12 cellular contexts compared by ENCODE assay signal in the genomic region with DNA sequence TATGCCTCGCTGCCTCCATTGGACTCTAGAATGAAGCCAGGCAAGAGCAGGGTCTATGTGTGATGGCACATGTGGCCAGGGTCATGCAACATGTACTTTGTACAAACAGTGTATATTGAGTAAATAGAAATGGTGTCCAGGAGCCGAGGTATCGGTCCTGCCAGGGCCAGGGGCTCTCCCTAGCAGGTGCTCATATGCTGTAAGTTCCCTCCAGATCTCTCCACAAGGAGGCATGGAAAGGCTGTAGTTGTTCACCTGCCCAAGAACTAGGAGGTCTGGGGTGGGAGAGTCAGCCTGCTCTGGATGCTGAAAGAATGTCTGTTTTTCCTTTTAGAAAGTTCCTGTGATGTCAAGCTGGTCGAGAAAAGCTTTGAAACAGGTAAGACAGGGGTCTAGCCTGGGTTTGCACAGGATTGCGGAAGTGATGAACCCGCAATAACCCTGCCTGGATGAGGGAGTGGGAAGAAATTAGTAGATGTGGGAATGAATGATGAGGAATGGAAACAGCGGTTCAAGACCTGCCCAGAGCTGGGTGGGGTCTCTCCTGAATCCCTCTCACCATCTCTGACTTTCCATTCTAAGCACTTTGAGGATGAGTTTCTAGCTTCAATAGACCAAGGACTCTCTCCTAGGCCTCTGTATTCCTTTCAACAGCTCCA. TPM values are rescaled to one million over a fixed set of nuclear protein-coding genes. Genes with fewer than 3 reads are reported as not detected.
DNase-seq lines count a peak whose midpoint lies in the region; ATAC-seq, FAIRE-seq and TF ChIP-seq lines count a peak whose summit lies in the region.
"Had no signal": no experiment of that assay in that cellular context is flagged by ENCODE, and none has a peak within 500 bp of the region (broad histone marks: within the 10 kb centered on the region; RNA-seq: fewer than 3 reads in every experiment).

No MANE protein-coding gene starts in this region.

- H3K9ac ChIP-seq in mesenchymal stem cell (ENCODE audit: low read length): no peak overlapping the region

- no peak overlapping the region for H2BK120ac ChIP-seq in mesenchymal stem cell (ENCODE audit: low read depth, low read length)

- CTCF ChIA-PET in activated CD8-positive, alpha-beta T cell treated with anti-CD3 and anti-CD28 coated beads for 36 hours (lab: Charles Lee): interaction anchor here (0.9 to 9.3 kb wide), 9 partner anchors 9 to 47 kb away, joined by 3 to 72 read pairs (median 10); no protein-coding TSS in a partner anchor

- FAIRE-seq in H54 (lab: Jason Lieb, UNC): no peak
- FAIRE-seq: endometrium, RCC 7860 had no signal

- no peak overlapping the region for H2AFZ ChIP-seq in mesenchymal stem cell (ENCODE audit: low read depth, low read length)

- intact Hi-C loops in activated CD8-positive, alpha-beta T cell treated with anti-CD3 and anti-CD28 coated beads for 36 hours (cut with micrococcal nuclease): loop anchor here (5.0 to 10.0 kb wide), 2 partner anchors 557 to 1285 kb away; a partner anchor contains a TSS
- intact Hi-C loops in upper lobe of right lung (cut with DNase I): no loop called here

- H3K14ac ChIP-seq in mesenchymal stem cell (ENCODE audit: low read length in 2 of 2): no peak overlapping the region

- H3K4ac ChIP-seq in mesenchymal stem cell (ENCODE audit: low read depth in 1 of 2, low read length in 2 of 2): peak overlapping the region; percentile 17 to 68

- peak overlapping the region; percentile 6 for H2AK5ac ChIP-seq in mesenchymal stem cell (ENCODE audit: low read length, severe bottlenecking)

- H3K27ac Mint-ChIP-seq in activated naive CD4-positive, alpha-beta T cell treated with anti-CD3 and anti-CD28 coated beads, Interleukin-2, amount 50 U/mL, for 24 hours: peak overlapping the region; percentile 99
- peak overlapping the region; percentile 94 for H3K27ac Mint-ChIP-seq in activated CD8-positive, alpha-beta T cell treated with anti-CD3 and anti-CD28 coated beads for 36 hours

- no peak for TF ChIP-seq POLR2A in H54 (IDR thresholded peaks at IDR 0.05; ENCODE audit: low read depth, low read length)

- no peak for TF ChIP-seq CTCF in activated CD8-positive, alpha-beta T cell treated with anti-CD3 and anti-CD28 coated beads for 36 hours (IDR thresholded peaks at IDR 0.05)
- TF ChIP-seq CTCF in upper lobe of right lung (IDR thresholded peaks at IDR 0.05) (no peak), foreskin fibroblast (IDR thresholded peaks at IDR 0.05; ENCODE audit: low read depth, low read length) (no peak)

- no peaks in the 10 kb centered on the region for H3K79me1 ChIP-seq in mesenchymal stem cell (replicated peaks; ENCODE audit: low read length, poor library complexity, severe bottlenecking)

- H3K9me3 ChIP-seq in mesenchymal stem cell (ENCODE audit: control insufficient read depth, low read length) (no peaks in the 10 kb centered on the region), upper lobe of right lung (no peaks in the 10 kb centered on the region)

- no peak overlapping the region for H3K4me2 ChIP-seq in mesenchymal stem cell (ENCODE audit: low read length, poor library complexity, severe bottlenecking)

- H3K18ac ChIP-seq in mesenchymal stem cell (ENCODE audit: low read depth in 1 of 2, low read length in 2 of 2): peak overlapping the region in 1 of 2 experiments; percentile 32

- WGBS in mesenchymal stem cell: 95% methylated on average over 7 of the region's 7 CpGs

- no peak for DNase-seq in activated naive CD4-positive, alpha-beta T cell treated with anti-CD3 and anti-CD28 coated beads, Interleukin-2, amount 50 U/mL, for 16 hours
- DNase-seq in activated CD8-positive, alpha-beta T cell treated with anti-CD3 and anti-CD28 coated beads for 36 hours: peak; percentile 43
- no peak for DNase-seq in mesenchymal stem cell
- DNase-seq in upper lobe of right lung: no peak
- DNase-seq in H54 (ENCODE audit: insufficient read length, low spot score): no peak
- no peak for DNase-seq in foreskin fibroblast
- DNase-seq in NCI-H2081 (lab: John Stamatoyannopoulos, UW): no peak
- DNase-seq: anterior cingulate cortex, GF-D8 had no signal

- H3K27me3 Mint-ChIP-seq in activated naive CD4-positive, alpha-beta T cell treated with anti-CD3 and anti-CD28 coated beads, Interleukin-2, amount 50 U/mL, for 24 hours: no peaks in the 10 kb centered on the region
- no peaks in the 10 kb centered on the region for H3K27me3 Mint-ChIP-seq in activated CD8-positive, alpha-beta T cell treated with anti-CD3 and anti-CD28 coated beads for 36 hours

- H3K4me1 ChIP-seq in mesenchymal stem cell (ENCODE audit: control insufficient read depth, insufficient read depth, low read depth, low read length) (peaks cover 37% of the 10 kb centered on the region), upper lobe of right lung (peaks cover 25% of the 10 kb centered on the region)

- H3K27ac ChIP-seq in mesenchymal stem cell (ENCODE audit: low read length, poor library complexity, severe bottlenecking) (no peak overlapping the region), upper lobe of right lung (peak overlapping the region; percentile 24)

- no peak overlapping the region for H2BK15ac ChIP-seq in mesenchymal stem cell (ENCODE audit: low read depth, poor library complexity, severe bottlenecking)

- no peaks in the 10 kb centered on the region for H3K9me3 Mint-ChIP-seq in activated naive CD4-positive, alpha-beta T cell treated with anti-CD3 and anti-CD28 coated beads, Interleukin-2, amount 50 U/mL, for 24 hours
- H3K9me3 Mint-ChIP-seq in activated CD8-positive, alpha-beta T cell treated with anti-CD3 and anti-CD28 coated beads for 36 hours: no peaks in the 10 kb centered on the region

- no peak for ATAC-seq in activated CD8-positive, alpha-beta T cell treated with anti-CD3 and anti-CD28 coated beads for 36 hours
- no peak for ATAC-seq in upper lobe of right lung

- POLR2A ChIA-PET in activated CD8-positive, alpha-beta T cell treated with anti-CD3 and anti-CD28 coated beads for 36 hours (lab: Charles Lee): interaction anchor here (0.5 to 14.7 kb wide), 12 partner anchors 9 to 1115 kb away, joined by 3 to 575 read pairs (median 5); a partner anchor contains a TSS

- H3K36me3 ChIP-seq in mesenchymal stem cell (ENCODE audit: control insufficient read depth in 1 of 2, insufficient read depth in 2 of 2, low read depth in 1 of 2, low read length in 2 of 2) (no peaks in the 10 kb centered on the region), upper lobe of right lung (no peaks in the 10 kb centered on the region)

- peak overlapping the region; percentile 90 for H3K4me3 Mint-ChIP-seq in activated naive CD4-positive, alpha-beta T cell treated with anti-CD3 and anti-CD28 coated beads, Interleukin-2, amount 50 U/mL, for 24 hours
- H3K4me3 Mint-ChIP-seq in activated CD8-positive, alpha-beta T cell treated with anti-CD3 and anti-CD28 coated beads for 36 hours: peak overlapping the region; percentile 79

- H4K91ac ChIP-seq in mesenchymal stem cell (ENCODE audit: low read length): no peak overlapping the region

- no peak overlapping the region for H3K23ac ChIP-seq in mesenchymal stem cell (ENCODE audit: low read length in 2 of 2)

- peaks cover 98% of the 10 kb centered on the region for H3K4me1 Mint-ChIP-seq in activated naive CD4-positive, alpha-beta T cell treated with anti-CD3 and anti-CD28 coated beads, Interleukin-2, amount 50 U/mL, for 24 hours
- peaks cover 92% of the 10 kb centered on the region for H3K4me1 Mint-ChIP-seq in activated CD8-positive, alpha-beta T cell treated with anti-CD3 and anti-CD28 coated beads for 36 hours (ENCODE audit: low read depth)

- no peak overlapping the region for H2BK5ac ChIP-seq in mesenchymal stem cell (ENCODE audit: low read depth, low read length, poor library complexity, severe bottlenecking)

- peak overlapping the region in 1 of 2 experiments; percentile 68 for H2BK12ac ChIP-seq in mesenchymal stem cell (ENCODE audit: low read length in 2 of 2)

- H3K27me3 ChIP-seq in mesenchymal stem cell (ENCODE audit: control insufficient read depth in 1 of 2, insufficient read depth in 1 of 2, low read length in 2 of 2) (peaks cover 0 to 14% of the 10 kb centered on the region in 2 experiments), upper lobe of right lung (no peaks in the 10 kb centered on the region)

- H3K4me3 ChIP-seq in mesenchymal stem cell (ENCODE audit: insufficient read depth in 1 of 2, low read depth in 1 of 2, low read length in 2 of 2) (no peak overlapping the region), upper lobe of right lung (no peak overlapping the region), foreskin fibroblast (ENCODE audit: low read depth in 1 of 2, low read length in 2 of 2) (no peak overlapping the region)

- H4K8ac ChIP-seq in mesenchymal stem cell (ENCODE audit: low read length): no peak overlapping the region

- peaks cover 66% of the 10 kb centered on the region for H3K36me3 Mint-ChIP-seq in activated naive CD4-positive, alpha-beta T cell treated with anti-CD3 and anti-CD28 coated beads, Interleukin-2, amount 50 U/mL, for 24 hours
- H3K36me3 Mint-ChIP-seq in activated CD8-positive, alpha-beta T cell treated with anti-CD3 and anti-CD28 coated beads for 36 hours (ENCODE audit: low read depth): peaks cover 93% of the 10 kb centered on the region

RNA-seq across cellular contexts. Expression of a gene that starts 39.6 kb away (rescaled TPM):
- total RNA-seq in activated CD8-positive, alpha-beta T cell treated with anti-CD3 and anti-CD28 coated beads for 36 hours: 100 to 1,000 TPM; 194 to 196 TPM
- polyA plus RNA-seq in mesenchymal stem cell (2013, experiment 1 of 2): 348 TPM
- polyA plus RNA-seq in mesenchymal stem cell (2013, experiment 2 of 2): 351 TPM
- 184 TPM for total RNA-seq in upper lobe of right lung

RNA-seq across cellular contexts. Expression of a gene that starts 48.7 kb away (rescaled TPM):
- total RNA-seq in activated CD8-positive, alpha-beta T cell treated with anti-CD3 and anti-CD28 coated beads for 36 hours: 1 to 10 TPM; 8.6 to 9.4 TPM
- 32.7 TPM for polyA plus RNA-seq in mesenchymal stem cell (2013, experiment 1 of 2)
- polyA plus RNA-seq in mesenchymal stem cell (2013, experiment 2 of 2): 32.8 TPM
- 34.2 TPM for total RNA-seq in upper lobe of right lung
